18 cellular contexts compared by ENCODE assay signal in the genomic region with DNA sequence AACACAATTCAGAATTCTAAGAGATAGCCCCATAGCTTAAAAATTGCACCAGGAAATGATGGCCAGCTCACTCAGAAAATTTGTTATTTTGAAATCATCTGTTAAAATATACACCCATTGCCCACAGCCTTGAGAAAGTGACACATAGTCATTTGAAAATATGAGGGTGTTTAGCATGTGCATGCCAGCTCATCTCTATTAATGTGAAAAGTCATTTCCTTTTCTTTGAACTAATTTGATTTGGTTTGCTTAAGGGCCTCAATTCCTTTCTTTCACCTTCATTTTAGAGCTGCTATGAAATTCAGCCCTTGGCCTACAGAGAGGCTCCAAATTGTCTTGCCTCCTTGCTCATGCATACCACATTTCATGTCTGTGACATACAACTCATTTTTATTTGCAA.
A peak's percentile ranks its signal among the peaks of the same experiment; 100 is the strongest.
DNase-seq lines count a peak whose midpoint lies in the region; ATAC-seq lines count a peak whose summit lies in the region.
"Had no signal": no experiment of that assay in that cellular context is flagged by ENCODE, and none has a peak within 500 bp of the region (broad histone marks: within the 10 kb centered on the region; RNA-seq: fewer than 3 reads in every experiment).

No MANE protein-coding gene starts in this region.

- H3K4me1 Mint-ChIP-seq in activated T-cell treated with anti-CD3 and anti-CD28 coated beads, Interleukin-2, amount 50 U/mL, for 24 hours (ENCODE audit: low read depth), result peaks cover 51% of the 10 kb centered on the region
- no peaks in the 10 kb centered on the region for H3K4me1 Mint-ChIP-seq in central memory CD8-positive, alpha-beta T cell

- H3K9me3 Mint-ChIP-seq in activated T-cell treated with anti-CD3 and anti-CD28 coated beads, Interleukin-2, amount 50 U/mL, for 24 hours, result no peaks in the 10 kb centered on the region
- H3K9me3 Mint-ChIP-seq in central memory CD8-positive, alpha-beta T cell, result no peaks in the 10 kb centered on the region
- H3K9me3 Mint-ChIP-seq: CD4-positive, alpha-beta T cell; T-helper 2 cell treated with Interferon-gamma antibody and Interleukin-4, amounts not matched to agents 5 μg/mL and 100 μg/mL, for 36 hours had no signal

- no peak overlapping the region for H3K4me3 Mint-ChIP-seq in activated T-cell treated with anti-CD3 and anti-CD28 coated beads, Interleukin-2, amount 50 U/mL, for 24 hours
- H3K4me3 Mint-ChIP-seq in central memory CD8-positive, alpha-beta T cell, result no peak overlapping the region
- H3K4me3 Mint-ChIP-seq: CD4-positive, alpha-beta T cell; T-helper 2 cell treated with Interferon-gamma antibody and Interleukin-4, amounts not matched to agents 5 μg/mL and 100 μg/mL, for 36 hours had no signal

- DNase-seq in activated T-cell treated with anti-CD3 and anti-CD28 coated beads, Interleukin-2, amount 50 U/mL, for 24 hours, result no peak
- DNase-seq in activated T-cell treated with anti-CD3 and anti-CD28 coated beads for 4 hours (no peak), LoVo (ENCODE audit: low spot score) (peak; percentile 42), renal cortical epithelial cell (ENCODE audit: low read depth) (peak; percentile 45), NCI-H446 treated with DMSO at 0.1 percent for 48 hours (lab: John Stamatoyannopoulos, UW) (no peak)
- no peak for DNase-seq in central memory CD8-positive, alpha-beta T cell (ENCODE audit: low spot score in 2 of 2)
- DNase-seq: activated CD4-positive, CD25-positive, alpha-beta regulatory T cell; activated naive CD4-positive, alpha-beta T cell treated with anti-CD3 and anti-CD28 coated beads, Interleukin-2, amount 50 U/mL, for 16 hours; CD4-positive, alpha-beta T cell; hippocampal formation; MM.1S; NCI-H1694 treated with DMSO at 0.1 percent for 48 hours; NCI-H510A treated with DMSO at 0.1 percent for 48 hours; right cardiac atrium; stomach had no signal

- no peak for ATAC-seq in central memory CD8-positive, alpha-beta T cell (replicated peaks; ENCODE audit: extremely low read depth, poor library complexity, severe bottlenecking)
- ATAC-seq in HG03439 (IDR thresholded peaks at IDR 0.05; ENCODE audit: unreplicated experiment), result no peak
- ATAC-seq in HG03097 (IDR thresholded peaks at IDR 0.05; ENCODE audit: low FRiP score, unreplicated experiment), result no peak
- ATAC-seq: right cardiac atrium had no signal

- peak overlapping the region; percentile 37 for H3K27ac Mint-ChIP-seq in activated T-cell treated with anti-CD3 and anti-CD28 coated beads, Interleukin-2, amount 50 U/mL, for 24 hours
- peak overlapping the region; percentile 68 for H3K27ac Mint-ChIP-seq in central memory CD8-positive, alpha-beta T cell (ENCODE audit: low read depth)
- H3K27ac Mint-ChIP-seq: CD4-positive, alpha-beta T cell; T-helper 2 cell treated with Interferon-gamma antibody and Interleukin-4, amounts not matched to agents 5 μg/mL and 100 μg/mL, for 36 hours had no signal

- peaks cover 9% of the 10 kb centered on the region for H3K27me3 Mint-ChIP-seq in activated T-cell treated with anti-CD3 and anti-CD28 coated beads, Interleukin-2, amount 50 U/mL, for 24 hours
- peaks cover 12% of the 10 kb centered on the region for H3K27me3 Mint-ChIP-seq in central memory CD8-positive, alpha-beta T cell

- H3K36me3 Mint-ChIP-seq in activated T-cell treated with anti-CD3 and anti-CD28 coated beads, Interleukin-2, amount 50 U/mL, for 24 hours (ENCODE audit: low read depth), result no peaks in the 10 kb centered on the region
- H3K36me3 Mint-ChIP-seq in central memory CD8-positive, alpha-beta T cell (ENCODE audit: insufficient read depth), result no peaks in the 10 kb centered on the region

Comparison
In these comparisons a context has a peak if more than half of its experiments do, and no peak if none do; other contexts are left out.
1. DNase-seq: peak in LoVo (single experiment) and renal cortical epithelial cell (single experiment); none in activated T-cell treated with anti-CD3 and anti-CD28 coated beads, Interleukin-2, amount 50 U/mL, for 24 hours (single experiment), activated T-cell treated with anti-CD3 and anti-CD28 coated beads for 4 hours (single experiment), central memory CD8-positive, alpha-beta T cell (0 of 2) and NCI-H446 treated with DMSO at 0.1 percent for 48 hours (single experiment).